In genomic region chr6:158559895-158560786, GRCh38 we compare ENCODE assay signal across 1 cellular context.
TF ChIP-seq lines count a peak whose summit lies in the region.

Gene TMEM181, plus strand, starts transcription at chr6:158560091. Its CDS starts 134 bp downstream, at chr6:158560225.

TF ChIP-seq in K562, 482 proteins besides CTCF, POLR2A, EP300 and RAD21 (continued from another document and continues in another):
- TF ChIP-seq ZNF318 (IDR thresholded peaks at IDR 0.05; ENCODE audit: borderline replicate concordance in 1 of 2, low read depth in 1 of 2) (no peak), FOXK2 (conservative IDR thresholded peaks at IDR 0.05 in 1 of 2, IDR thresholded peaks at IDR 0.05 in 1 of 2; ENCODE audit: low read depth in 2 of 2) (no peak; a peak in 1 of 4 replicates), BRCA1 (IDR thresholded peaks at IDR 0.05) (no peak), BRCA1 (CRISPR knock-in tag; IDR thresholded peaks at IDR 0.05) (0 out of 2 replicates have a peak, but pooled peaks have one; percentile 67), SAFB (IDR thresholded peaks at IDR 0.05; ENCODE audit: borderline replicate concordance, low read depth, low read length) (0 out of 2 replicates have a peak, but pooled peaks have one; percentile 57), SIN3A (IDR thresholded peaks at IDR 0.05; ENCODE audit: borderline replicate concordance in 2 of 2, control insufficient read depth in 1 of 2, low read depth in 2 of 2, low read length in 2 of 2) (peak; percentile 93 to 96), DIDO1 (tag; IDR thresholded peaks at IDR 0.05; ENCODE audit: low read depth) (no peak), CBX1 (IDR thresholded peaks at IDR 0.05; ENCODE audit: low read depth) (peak; percentile 65; the same call in 1 of the 2 replicates), CBX5 (IDR thresholded peaks at IDR 0.05; ENCODE audit: borderline replicate concordance, low read depth) (no peak), ZNF3 (CRISPR knock-in tag; IDR thresholded peaks at IDR 0.05) (no peak), ETV6 (IDR thresholded peaks at IDR 0.05; ENCODE audit: borderline replicate concordance in 1 of 2, low read depth in 2 of 2, low read length in 1 of 2) (no peak; a peak in 1 of 4 replicates), ETV6 (CRISPR knock-in tag; IDR thresholded peaks at IDR 0.05; ENCODE audit: borderline replicate concordance) (peak; percentile 79; the same call in 1 of the 2 replicates), NONO (IDR thresholded peaks at IDR 0.05; ENCODE audit: low read depth in 2 of 2, low read length in 1 of 2) (peak; percentile 88 to 96), CBFA2T2 (conservative IDR thresholded peaks at IDR 0.05) (peak; percentile 32; the same call in 1 of the 2 replicates), NFIX (CRISPR knock-in tag; IDR thresholded peaks at IDR 0.05; ENCODE audit: low read depth) (no peak), KLF16 (IDR thresholded peaks at IDR 0.05) (no peak), DPF2 (IDR thresholded peaks at IDR 0.05) (peak; percentile 66), BCOR (IDR thresholded peaks at IDR 0.05) (0 out of 2 replicates have a peak, but pooled peaks have one; percentile 8), ZKSCAN8 (CRISPR knock-in tag; IDR thresholded peaks at IDR 0.05) (no peak), ID3 (CRISPR knock-in tag; IDR thresholded peaks at IDR 0.05) (no peak), ID3 (tag; IDR thresholded peaks at IDR 0.05) (peak; percentile 87; the same call in 1 of the 2 replicates), TAF15 (IDR thresholded peaks at IDR 0.05; ENCODE audit: low read depth, low read length) (no peak), ETV1 (tag; conservative IDR thresholded peaks at IDR 0.05; ENCODE audit: low read depth) (peak; percentile 24; the same call in 1 of the 2 replicates), KLF6 (CRISPR knock-in tag; IDR thresholded peaks at IDR 0.05; ENCODE audit: borderline replicate concordance) (no peak), ARID3A (IDR thresholded peaks at IDR 0.05; ENCODE audit: borderline replicate concordance, low read depth, low read length) (no peak), NFATC3 (IDR thresholded peaks at IDR 0.05) (no peak), GTF3C2 (IDR thresholded peaks at IDR 0.05; ENCODE audit: borderline replicate concordance, extremely low read depth, insufficient read length) (no peak), ZNF57 (CRISPR knock-in tag; IDR thresholded peaks at IDR 0.05) (no peak), RERE (CRISPR knock-in tag; IDR thresholded peaks at IDR 0.05; ENCODE audit: borderline replicate concordance) (no peak), KDM2B (CRISPR knock-in tag; IDR thresholded peaks at IDR 0.05) (0 out of 2 replicates have a peak, but pooled peaks have one; percentile 76), IFI16 (CRISPR knock-in tag; IDR thresholded peaks at IDR 0.05) (no peak), IRF9 (tag; IDR thresholded peaks at IDR 0.05) (no peak), PATZ1 (CRISPR knock-in tag; IDR thresholded peaks at IDR 0.05; ENCODE audit: borderline replicate concordance) (no peak), SMAD3 (CRISPR knock-in tag; conservative IDR thresholded peaks at IDR 0.05) (no peak), C11orf30 (IDR thresholded peaks at IDR 0.05; ENCODE audit: low read depth) (peak; percentile 55), JUND (IDR thresholded peaks at IDR 0.05; ENCODE audit: borderline replicate concordance, low read depth, low read length) (peak; percentile 24; the same call in 1 of the 2 replicates), JUND (tag; IDR thresholded peaks at IDR 0.05; ENCODE audit: borderline replicate concordance, low read depth, low read length) (peak; percentile 26; the same call in 1 of the 3 replicates), FOS (IDR thresholded peaks at IDR 0.05; ENCODE audit: extremely low read depth, insufficient read length) (no peak), MTA1 (IDR thresholded peaks at IDR 0.05; ENCODE audit: borderline replicate concordance) (peak; percentile 96)
